In genomic region chr17:9217151-9218067, GRCh38 we compare ENCODE assay signal across 9 cellular contexts.
A peak's percentile ranks its signal among the peaks of the same experiment; 100 is the strongest.
DNase-seq lines count a peak whose midpoint lies in the region; ATAC-seq lines count a peak whose summit lies in the region.
"Had no signal": no experiment of that assay in that cellular context is flagged by ENCODE, and none has a peak within 500 bp of the region (broad histone marks: within the 10 kb centered on the region; RNA-seq: fewer than 3 reads in every experiment).

No MANE protein-coding gene starts in this region.

- ATAC-seq in sciatic nerve: peak; percentile 78
- ATAC-seq: stimulated activated naive B cell treated with anti-CD40 and anti-IgM and Interleukin-4, amounts not matched to agents 10 μg/mL and 1 μg/mL and 100 μg/mL, for 72 hours had no signal

- intact Hi-C loops in sciatic nerve (cut with DNase I): no loop called here

- no peaks in the 10 kb centered on the region for H3K36me3 ChIP-seq in SJSA1

- in situ Hi-C loops in G401 (cut with HindIII; ENCODE audit: low sequenced_read_pairs): no loop called here

- peaks cover 9% of the 10 kb centered on the region for H3K9me3 ChIP-seq in SJSA1 (replicated peaks)

- H3K27ac ChIP-seq in SJSA1: peak overlapping the region; percentile 88

- peaks cover 20% of the 10 kb centered on the region for H3K4me1 ChIP-seq in SJSA1 (replicated peaks)

- H3K27me3 ChIP-seq in SJSA1 (replicated peaks): no peaks in the 10 kb centered on the region

- H3K4me3 ChIP-seq in SJSA1: peak overlapping the region; percentile 9; the same call in 1 of the 2 replicates

- DNase-seq in G401 (ENCODE audit: low spot score) (peak; percentile 96), SJSA1 (ENCODE audit: low read depth in 1 of 2, low spot score in 2 of 2) (peak in 1 of 2 experiments; percentile 79), fibroblast of the conjunctiva (ENCODE audit: low read depth) (peak; percentile 59), sciatic nerve (ENCODE audit: low spot score) (no peak), COLO829 (ENCODE audit: low spot score) (no peak), NCI-H2171 (lab: John Stamatoyannopoulos, UW) (no peak)
- no peak for DNase-seq in activated CD4-positive, alpha-beta T cell treated with anti-CD3 and anti-CD28 coated beads for 1 hour
- DNase-seq in stimulated activated CD8-positive, alpha-beta memory T cell treated with anti-CD3 and anti-CD28 coated beads, Interleukin-4, amount 100 ng/mL, for 48 hours: no peak
- DNase-seq: stimulated activated naive B cell treated with anti-CD40 and anti-IgM and Interleukin-4, amounts not matched to agents 10 μg/mL and 1 μg/mL and 100 μg/mL, for 72 hours had no signal

Comparison
In these comparisons a context has a peak if more than half of its experiments do, and no peak if none do; other contexts are left out.
1. DNase-seq: peak in G401 (single experiment) and fibroblast of the conjunctiva (single experiment); none in sciatic nerve (single experiment), activated CD4-positive, alpha-beta T cell treated with anti-CD3 and anti-CD28 coated beads for 1 hour (single experiment), stimulated activated CD8-positive, alpha-beta memory T cell treated with anti-CD3 and anti-CD28 coated beads, Interleukin-4, amount 100 ng/mL, for 48 hours (single experiment), COLO829 (single experiment) and NCI-H2171 (single experiment).